Comparison of ENCODE assay signal across 20 cellular contexts in the genomic region with DNA sequence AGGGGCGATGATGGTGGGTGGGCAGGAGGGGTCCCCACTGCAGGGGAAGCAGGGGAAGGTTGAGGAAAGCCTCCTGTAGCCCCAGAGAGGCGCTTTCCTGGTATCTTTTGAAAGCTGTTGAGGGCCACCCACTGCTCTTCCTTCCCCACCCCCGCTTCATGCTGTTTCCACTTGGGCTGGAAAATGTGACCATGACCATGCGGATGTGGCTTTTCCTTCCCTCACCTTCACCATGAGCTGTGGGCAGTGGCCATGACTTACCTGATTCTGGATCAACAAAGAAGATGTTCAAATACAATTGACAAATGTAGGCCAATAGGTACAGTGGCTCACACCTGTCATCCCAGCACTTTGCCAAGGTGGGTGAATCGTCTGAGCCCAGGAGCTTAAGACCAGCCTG. TPM values are rescaled to one million over a fixed set of nuclear protein-coding genes. Genes with fewer than 3 reads are reported as not detected.
DNase-seq lines count a peak whose midpoint lies in the region; ATAC-seq and TF ChIP-seq lines count a peak whose summit lies in the region.
"Had no signal": no experiment of that assay in that cellular context is flagged by ENCODE, and none has a peak within 500 bp of the region (broad histone marks: within the 10 kb centered on the region; RNA-seq: fewer than 3 reads in every experiment).

No MANE protein-coding gene starts in this region.

- H3K4me3 ChIP-seq in neural progenitor cell, result no peak overlapping the region
- H3K4me3 ChIP-seq: MG63 had no signal

- no peaks in the 10 kb centered on the region for H4K20me1 ChIP-seq in neural progenitor cell (ENCODE audit: low read depth)

- peak overlapping the region; percentile 55 for H3K27ac Mint-ChIP-seq in activated CD4-positive, alpha-beta T cell treated with anti-CD3 and anti-CD28 coated beads for 36 hours
- H3K27ac Mint-ChIP-seq in activated T-cell treated with anti-CD3 and anti-CD28 coated beads, Interleukin-2, amount 50 U/mL, for 24 hours, result peak overlapping the region; percentile 73
- peak overlapping the region; percentile 41 for H3K27ac Mint-ChIP-seq in activated naive CD8-positive, alpha-beta T cell
- H3K27ac Mint-ChIP-seq in neural progenitor cell, result no peak overlapping the region
- H3K27ac Mint-ChIP-seq: B cell; CD8-positive, alpha-beta T cell had no signal

- TF ChIP-seq CTCF in neural progenitor cell (IDR thresholded peaks at IDR 0.05), result no peak

- no peaks in the 10 kb centered on the region for H3F3A ChIP-seq in neural progenitor cell (ENCODE audit: low read depth)

- no peak overlapping the region for H3K4me3 Mint-ChIP-seq in activated CD4-positive, alpha-beta T cell treated with anti-CD3 and anti-CD28 coated beads for 36 hours
- H3K4me3 Mint-ChIP-seq in activated T-cell treated with anti-CD3 and anti-CD28 coated beads, Interleukin-2, amount 50 U/mL, for 24 hours, result no peak overlapping the region
- H3K4me3 Mint-ChIP-seq in activated naive CD8-positive, alpha-beta T cell, result no peak overlapping the region
- peak overlapping the region; percentile 7 for H3K4me3 Mint-ChIP-seq in neural progenitor cell
- H3K4me3 Mint-ChIP-seq: B cell; CD8-positive, alpha-beta T cell had no signal

- H3K4me2 ChIP-seq in neural progenitor cell, result no peak overlapping the region

- CTCF ChIA-PET in activated CD4-positive, alpha-beta T cell treated with anti-CD3 and anti-CD28 coated beads for 36 hours (lab: Charles Lee), result interaction anchor here (1.1 to 2.0 kb wide), 2 partner anchors 14 kb away, joined by 6 read pairs; partner anchors contain the start of gene MVP

- no peaks in the 10 kb centered on the region for H3K4me1 ChIP-seq in neural progenitor cell

- ATAC-seq in activated CD4-positive, alpha-beta T cell treated with anti-CD3 and anti-CD28 coated beads for 36 hours, result peak; percentile 16
- ATAC-seq: CD8-positive, alpha-beta T cell had no signal

- no peaks in the 10 kb centered on the region for H3K36me3 ChIP-seq in neural progenitor cell

- H3K36me3 Mint-ChIP-seq in activated CD4-positive, alpha-beta T cell treated with anti-CD3 and anti-CD28 coated beads for 36 hours (ENCODE audit: low read depth), result peaks cover 41% of the 10 kb centered on the region
- peaks cover 77% of the 10 kb centered on the region for H3K36me3 Mint-ChIP-seq in activated T-cell treated with anti-CD3 and anti-CD28 coated beads, Interleukin-2, amount 50 U/mL, for 24 hours (ENCODE audit: low read depth)
- peaks cover 3% of the 10 kb centered on the region for H3K36me3 Mint-ChIP-seq in activated naive CD8-positive, alpha-beta T cell
- H3K36me3 Mint-ChIP-seq in neural progenitor cell, result no peaks in the 10 kb centered on the region

- H3K27me3 Mint-ChIP-seq in activated CD4-positive, alpha-beta T cell treated with anti-CD3 and anti-CD28 coated beads for 36 hours, result no peaks in the 10 kb centered on the region
- no peaks in the 10 kb centered on the region for H3K27me3 Mint-ChIP-seq in activated T-cell treated with anti-CD3 and anti-CD28 coated beads, Interleukin-2, amount 50 U/mL, for 24 hours
- no peaks in the 10 kb centered on the region for H3K27me3 Mint-ChIP-seq in activated naive CD8-positive, alpha-beta T cell
- H3K27me3 Mint-ChIP-seq in neural progenitor cell (ENCODE audit: insufficient read depth, low read depth), result peaks cover 6% of the 10 kb centered on the region
- H3K27me3 Mint-ChIP-seq: B cell had no signal

- intact Hi-C loops in activated CD4-positive, alpha-beta T cell treated with anti-CD3 and anti-CD28 coated beads for 36 hours (cut with DNase I, micrococcal nuclease), result no loop called here

- H3K9ac ChIP-seq in neural progenitor cell, result no peak overlapping the region

- no peaks in the 10 kb centered on the region for H3K27me3 ChIP-seq in neural progenitor cell
- H3K27me3 ChIP-seq: MG63 had no signal

- no peaks in the 10 kb centered on the region for H3K9me3 Mint-ChIP-seq in activated CD4-positive, alpha-beta T cell treated with anti-CD3 and anti-CD28 coated beads for 36 hours (ENCODE audit: low read depth)
- H3K9me3 Mint-ChIP-seq in activated T-cell treated with anti-CD3 and anti-CD28 coated beads, Interleukin-2, amount 50 U/mL, for 24 hours, result no peaks in the 10 kb centered on the region
- no peaks in the 10 kb centered on the region for H3K9me3 Mint-ChIP-seq in activated naive CD8-positive, alpha-beta T cell (ENCODE audit: low read depth)
- H3K9me3 Mint-ChIP-seq in neural progenitor cell, result no peaks in the 10 kb centered on the region
- H3K9me3 Mint-ChIP-seq: CD8-positive, alpha-beta T cell had no signal

- peak; percentile 45 for DNase-seq in activated CD4-positive, alpha-beta T cell treated with anti-CD3 and anti-CD28 coated beads for 36 hours
- no peak for DNase-seq in activated CD4-positive, alpha-beta T cell treated with anti-CD3 and anti-CD28 coated beads, Interleukin-2, amount 50 U/mL, for 1 hour
- DNase-seq in activated T-cell treated with anti-CD3 and anti-CD28 coated beads, Interleukin-2, amount 50 U/mL, for 24 hours, result no peak
- no peak for DNase-seq in activated T-cell treated with anti-CD3 and anti-CD28 coated beads for 4 hours
- no peak for DNase-seq in neural progenitor cell (ENCODE audit: low spot score)
- no peak for DNase-seq in T1000 (lab: John Stamatoyannopoulos, UW)
- no peak for DNase-seq in hypothalamus (lab: John Stamatoyannopoulos, UW)
- DNase-seq: Caco-2; CD8-positive, alpha-beta T cell; HCEC 1CT; KG1; MG63; NCI-H2029; NCI-H446; NCI-H524 treated with DMSO at 0.1 percent for 48 hours; NCI-H774 had no signal

- H3K27ac ChIP-seq in neural progenitor cell, result no peak overlapping the region
- H3K27ac ChIP-seq: 22Rv1, C4-2B had no signal

- no peak overlapping the region for H2AFZ ChIP-seq in neural progenitor cell (replicated peaks)

- POLR2A ChIA-PET in activated CD4-positive, alpha-beta T cell treated with anti-CD3 and anti-CD28 coated beads for 36 hours (lab: Charles Lee), result no interaction called here

- no peaks in the 10 kb centered on the region for H3K79me2 ChIP-seq in neural progenitor cell (ENCODE audit: low read depth)

- peaks cover 17% of the 10 kb centered on the region for H3K4me1 Mint-ChIP-seq in activated CD4-positive, alpha-beta T cell treated with anti-CD3 and anti-CD28 coated beads for 36 hours
- peaks cover 30% of the 10 kb centered on the region for H3K4me1 Mint-ChIP-seq in activated T-cell treated with anti-CD3 and anti-CD28 coated beads, Interleukin-2, amount 50 U/mL, for 24 hours (ENCODE audit: low read depth)
- H3K4me1 Mint-ChIP-seq in activated naive CD8-positive, alpha-beta T cell (ENCODE audit: low read depth), result peaks cover 18% of the 10 kb centered on the region
- H3K4me1 Mint-ChIP-seq in neural progenitor cell, result peaks cover 4% of the 10 kb centered on the region
- H3K4me1 Mint-ChIP-seq: B cell had no signal

- H3K9me3 ChIP-seq in neural progenitor cell (ENCODE audit: low read depth), result no peaks in the 10 kb centered on the region
- H3K9me3 ChIP-seq: Caco-2, MG63 had no signal

RNA-seq across cellular contexts. Expression of gene MVP, which starts 13.8 kb away (rescaled TPM):
- total RNA-seq in activated CD4-positive, alpha-beta T cell treated with anti-CD3 and anti-CD28 coated beads for 36 hours, result 100 to 1,000 TPM in 1 of 2 experiments, 10 to 100 TPM in 1; 86.2 to 101 TPM
- 2.4 and 4.4 TPM in 2 replicates for total RNA-seq in neural progenitor cell (ENCODE audit: low replicate concordance)

RNA-seq across cellular contexts. Expression of gene PAGR1, which starts 18.1 kb away (rescaled TPM):
- total RNA-seq in activated CD4-positive, alpha-beta T cell treated with anti-CD3 and anti-CD28 coated beads for 36 hours, result 10 to 100 TPM; 20.6 to 25.6 TPM
- 47.2 and 88.3 TPM in 2 replicates for total RNA-seq in neural progenitor cell (ENCODE audit: low replicate concordance)

RNA-seq across cellular contexts. Expression of gene PRRT2, which starts 22.1 kb away (rescaled TPM):
- total RNA-seq in activated CD4-positive, alpha-beta T cell treated with anti-CD3 and anti-CD28 coated beads for 36 hours, result under 1 TPM; 0.64 to 0.93 TPM
- total RNA-seq in neural progenitor cell (ENCODE audit: low replicate concordance), result 23.5 and 71.4 TPM in 2 replicates

RNA-seq across cellular contexts. Expression of gene MAZ, which starts 27.8 kb away (rescaled TPM):
- 100 to 1,000 TPM; 306 to 387 TPM for total RNA-seq in activated CD4-positive, alpha-beta T cell treated with anti-CD3 and anti-CD28 coated beads for 36 hours
- 120 and 220 TPM in 2 replicates for total RNA-seq in neural progenitor cell (ENCODE audit: low replicate concordance)

RNA-seq across cellular contexts. Expression of gene CDIPT, which starts 28.9 kb away (rescaled TPM):
- total RNA-seq in activated CD4-positive, alpha-beta T cell treated with anti-CD3 and anti-CD28 coated beads for 36 hours, result 10 to 100 TPM; 35.1 to 50.0 TPM
- total RNA-seq in neural progenitor cell (ENCODE audit: low replicate concordance), result 21.0 and 61.7 TPM in 2 replicates

Comparison
In these comparisons a context has a peak if more than half of its experiments do, and no peak if none do; other contexts are left out.
1. RNA of gene MVP, which starts 13.8 kb away (total RNA-seq): 86.2 to 101 TPM in activated CD4-positive, alpha-beta T cell treated with anti-CD3 and anti-CD28 coated beads for 36 hours; 2.4 to 4.4 TPM in neural progenitor cell; every median in the first group is over 10 times any median in the second.
2. RNA of gene PRRT2, which starts 22.1 kb away (total RNA-seq): 23.5 to 71.4 TPM in neural progenitor cell; 0.64 to 0.93 TPM in activated CD4-positive, alpha-beta T cell treated with anti-CD3 and anti-CD28 coated beads for 36 hours; every median in the first group is over 10 times any median in the second.